19 cellular contexts compared by ENCODE assay signal in the genomic region with DNA sequence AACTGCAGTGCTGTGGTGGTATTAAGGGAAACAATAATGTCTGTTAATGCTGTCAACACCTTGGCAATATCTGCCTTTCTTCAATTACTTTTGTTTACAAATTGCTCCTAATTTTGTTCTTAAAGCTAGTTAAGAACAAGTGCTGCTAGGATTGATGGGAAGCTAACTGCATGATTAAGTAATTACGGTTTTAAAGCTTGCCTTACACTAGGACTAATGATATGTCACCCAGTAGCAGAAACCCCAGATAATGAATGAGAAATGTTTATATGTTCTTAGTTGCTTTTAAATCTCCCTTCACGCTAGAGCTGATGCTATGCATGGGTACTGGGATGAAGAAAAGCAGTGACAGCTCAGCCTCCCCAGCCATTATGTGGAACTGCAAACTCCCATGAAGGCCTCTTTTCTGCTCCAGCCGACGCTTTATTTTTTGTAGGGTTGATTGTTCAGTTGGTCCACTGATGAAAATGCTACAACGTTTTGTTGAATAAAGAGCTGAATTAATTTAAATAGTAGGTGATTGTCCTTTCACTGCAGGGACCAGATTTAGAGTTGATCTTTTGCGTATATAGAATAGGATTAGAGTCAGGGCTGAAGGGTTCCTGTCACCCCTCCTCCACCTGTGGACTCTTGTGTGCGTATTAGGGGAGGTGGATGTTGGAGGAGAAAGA.
DNase-seq lines count a peak whose midpoint lies in the region; ATAC-seq and TF ChIP-seq lines count a peak whose summit lies in the region.
"Had no signal": no experiment of that assay in that cellular context is flagged by ENCODE, and none has a peak within 500 bp of the region (broad histone marks: within the 10 kb centered on the region; RNA-seq: fewer than 3 reads in every experiment).

No MANE protein-coding gene starts in this region.

- intact Hi-C loops in head of caudate nucleus (cut with DNase I), result no loop called here

- DNase-seq in NCI-H1417 treated with DMSO at 0.1 percent for 48 hours (lab: John Stamatoyannopoulos, UW) (peak; percentile 3), SK-N-DZ (ENCODE audit: low spot score) (peak; percentile 16), head of caudate nucleus (no peak), HFFc6 (no peak), cerebellar cortex (ENCODE audit: low spot score) (no peak)
- DNase-seq: Calu3; CD8-positive, alpha-beta T cell; DMS 273 treated with DMSO at 0.1 percent for 48 hours; DMS53; DND-41; EL had no signal

- H3K36me3 Mint-ChIP-seq in HFFc6 (ENCODE audit: low read depth), result no peaks in the 10 kb centered on the region
- H3K36me3 Mint-ChIP-seq: CD8-positive, alpha-beta T cell had no signal

- peaks cover 44% of the 10 kb centered on the region for H3K9me3 Mint-ChIP-seq in HFFc6

- no peak overlapping the region for H3K27ac Mint-ChIP-seq in HFFc6
- H3K27ac Mint-ChIP-seq: B cell; CD8-positive, alpha-beta T cell had no signal

- H3K4me3 Mint-ChIP-seq in HFFc6, result no peak overlapping the region
- H3K4me3 Mint-ChIP-seq: B cell; CD8-positive, alpha-beta T cell had no signal

- no peaks in the 10 kb centered on the region for H3K4me1 ChIP-seq in ectodermal cell (ENCODE audit: control insufficient read depth, insufficient read depth, low read length)
- peaks cover 20% of the 10 kb centered on the region for H3K4me1 ChIP-seq in neuron (ENCODE audit: insufficient read depth, low read length)
- H3K4me1 ChIP-seq: HAP-1 had no signal

- H3K36me3 ChIP-seq in ectodermal cell (ENCODE audit: control insufficient read depth, insufficient read depth, low read length) (no peaks in the 10 kb centered on the region), neuron (ENCODE audit: insufficient read depth, low read length) (no peaks in the 10 kb centered on the region)
- H3K36me3 ChIP-seq: BLaER1 treated with 17β-estradiol and CSF1 and Interleukin-3, amounts not matched to agents 10 nM and 100 nM; HAP-1 had no signal

- H3K4me1 Mint-ChIP-seq in HFFc6 (ENCODE audit: low read depth), result no peaks in the 10 kb centered on the region
- H3K4me1 Mint-ChIP-seq: B cell had no signal

- peak overlapping the region; percentile 45 for H3K27ac ChIP-seq in ectodermal cell (ENCODE audit: insufficient read depth, low read depth, low read length, poor library complexity, severe bottlenecking)
- H3K27ac ChIP-seq: BLaER1 treated with 17β-estradiol and CSF1 and Interleukin-3, amounts not matched to agents 10 nM and 100 nM; HL-60 had no signal

- 57 to 69% methylated on average over 7 of the region's 7 CpGs for WGBS in ectodermal cell, 2 experiments

- H3K4me3 ChIP-seq in ectodermal cell (ENCODE audit: insufficient read depth, low read depth, low read length), result no peak overlapping the region
- H3K4me3 ChIP-seq in neuron (ENCODE audit: low read length), result no peak overlapping the region
- H3K4me3 ChIP-seq: BLaER1 treated with 17β-estradiol and CSF1 and Interleukin-3, amounts not matched to agents 10 nM and 100 nM; GM12878; HAP-1 had no signal

- H3K27me3 Mint-ChIP-seq in HFFc6 (ENCODE audit: insufficient read depth), result no peaks in the 10 kb centered on the region
- H3K27me3 Mint-ChIP-seq: B cell had no signal

- TF ChIP-seq CTCF in HFFc6 (IDR thresholded peaks at IDR 0.05), result no peak

- H3K9me3 ChIP-seq in ectodermal cell (ENCODE audit: control insufficient read depth, low read length), result no peaks in the 10 kb centered on the region
- H3K9me3 ChIP-seq in neuron (ENCODE audit: low read length), result no peaks in the 10 kb centered on the region
- H3K9me3 ChIP-seq: BLaER1 treated with 17β-estradiol and CSF1 and Interleukin-3, amounts not matched to agents 10 nM and 100 nM; HAP-1 had no signal

- H3K27me3 ChIP-seq in ectodermal cell (ENCODE audit: control insufficient read depth, insufficient read depth, low read length, poor library complexity, severe bottlenecking), result no peaks in the 10 kb centered on the region
- H3K27me3 ChIP-seq in neuron (ENCODE audit: insufficient read depth, low read length), result no peaks in the 10 kb centered on the region
- H3K27me3 ChIP-seq: BLaER1 treated with 17β-estradiol and CSF1 and Interleukin-3, amounts not matched to agents 10 nM and 100 nM had no signal

- peak overlapping the region; percentile 66 for H2AFZ ChIP-seq in neuron (ENCODE audit: low read depth, low read length)

- no peak for ATAC-seq in GM21529 (IDR thresholded peaks at IDR 0.05; ENCODE audit: unreplicated experiment)
- ATAC-seq: CD8-positive, alpha-beta T cell; GM12878 had no signal

Comparison
In these comparisons a context has a peak if more than half of its experiments do, and no peak if none do; other contexts are left out.
1. DNase-seq: peak in NCI-H1417 treated with DMSO at 0.1 percent for 48 hours (single experiment) and SK-N-DZ (single experiment); none in head of caudate nucleus (0 of 42), HFFc6 (single experiment) and cerebellar cortex (single experiment).